In the genomic region with DNA sequence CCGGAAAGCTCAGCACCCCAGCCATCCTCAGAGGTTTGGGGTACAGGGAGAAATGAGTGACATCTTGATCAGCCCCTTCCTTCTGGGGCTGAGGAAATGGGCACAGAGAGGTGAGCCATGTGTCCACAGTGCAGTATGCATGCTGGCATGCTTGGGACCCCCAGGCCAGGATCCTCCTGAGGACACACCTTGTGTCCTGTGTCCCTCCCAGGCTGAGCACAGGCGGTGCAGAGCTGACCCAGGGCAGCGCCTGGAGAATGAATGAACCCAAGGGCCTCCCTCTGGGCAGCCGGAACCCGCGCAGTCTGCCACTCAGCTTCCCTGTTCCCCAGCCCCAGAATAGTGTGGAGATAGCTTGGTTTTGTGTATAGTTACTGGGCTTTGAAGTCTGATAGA, we compare ENCODE assay signal across 1 cellular context.
TF ChIP-seq lines count a peak whose summit lies in the region.

No MANE protein-coding gene starts in this region.

TF ChIP-seq in GM23338, 12 proteins besides CTCF, POLR2A, EP300 and RAD21 (continued from another document):
- TF ChIP-seq, protein P1, sequence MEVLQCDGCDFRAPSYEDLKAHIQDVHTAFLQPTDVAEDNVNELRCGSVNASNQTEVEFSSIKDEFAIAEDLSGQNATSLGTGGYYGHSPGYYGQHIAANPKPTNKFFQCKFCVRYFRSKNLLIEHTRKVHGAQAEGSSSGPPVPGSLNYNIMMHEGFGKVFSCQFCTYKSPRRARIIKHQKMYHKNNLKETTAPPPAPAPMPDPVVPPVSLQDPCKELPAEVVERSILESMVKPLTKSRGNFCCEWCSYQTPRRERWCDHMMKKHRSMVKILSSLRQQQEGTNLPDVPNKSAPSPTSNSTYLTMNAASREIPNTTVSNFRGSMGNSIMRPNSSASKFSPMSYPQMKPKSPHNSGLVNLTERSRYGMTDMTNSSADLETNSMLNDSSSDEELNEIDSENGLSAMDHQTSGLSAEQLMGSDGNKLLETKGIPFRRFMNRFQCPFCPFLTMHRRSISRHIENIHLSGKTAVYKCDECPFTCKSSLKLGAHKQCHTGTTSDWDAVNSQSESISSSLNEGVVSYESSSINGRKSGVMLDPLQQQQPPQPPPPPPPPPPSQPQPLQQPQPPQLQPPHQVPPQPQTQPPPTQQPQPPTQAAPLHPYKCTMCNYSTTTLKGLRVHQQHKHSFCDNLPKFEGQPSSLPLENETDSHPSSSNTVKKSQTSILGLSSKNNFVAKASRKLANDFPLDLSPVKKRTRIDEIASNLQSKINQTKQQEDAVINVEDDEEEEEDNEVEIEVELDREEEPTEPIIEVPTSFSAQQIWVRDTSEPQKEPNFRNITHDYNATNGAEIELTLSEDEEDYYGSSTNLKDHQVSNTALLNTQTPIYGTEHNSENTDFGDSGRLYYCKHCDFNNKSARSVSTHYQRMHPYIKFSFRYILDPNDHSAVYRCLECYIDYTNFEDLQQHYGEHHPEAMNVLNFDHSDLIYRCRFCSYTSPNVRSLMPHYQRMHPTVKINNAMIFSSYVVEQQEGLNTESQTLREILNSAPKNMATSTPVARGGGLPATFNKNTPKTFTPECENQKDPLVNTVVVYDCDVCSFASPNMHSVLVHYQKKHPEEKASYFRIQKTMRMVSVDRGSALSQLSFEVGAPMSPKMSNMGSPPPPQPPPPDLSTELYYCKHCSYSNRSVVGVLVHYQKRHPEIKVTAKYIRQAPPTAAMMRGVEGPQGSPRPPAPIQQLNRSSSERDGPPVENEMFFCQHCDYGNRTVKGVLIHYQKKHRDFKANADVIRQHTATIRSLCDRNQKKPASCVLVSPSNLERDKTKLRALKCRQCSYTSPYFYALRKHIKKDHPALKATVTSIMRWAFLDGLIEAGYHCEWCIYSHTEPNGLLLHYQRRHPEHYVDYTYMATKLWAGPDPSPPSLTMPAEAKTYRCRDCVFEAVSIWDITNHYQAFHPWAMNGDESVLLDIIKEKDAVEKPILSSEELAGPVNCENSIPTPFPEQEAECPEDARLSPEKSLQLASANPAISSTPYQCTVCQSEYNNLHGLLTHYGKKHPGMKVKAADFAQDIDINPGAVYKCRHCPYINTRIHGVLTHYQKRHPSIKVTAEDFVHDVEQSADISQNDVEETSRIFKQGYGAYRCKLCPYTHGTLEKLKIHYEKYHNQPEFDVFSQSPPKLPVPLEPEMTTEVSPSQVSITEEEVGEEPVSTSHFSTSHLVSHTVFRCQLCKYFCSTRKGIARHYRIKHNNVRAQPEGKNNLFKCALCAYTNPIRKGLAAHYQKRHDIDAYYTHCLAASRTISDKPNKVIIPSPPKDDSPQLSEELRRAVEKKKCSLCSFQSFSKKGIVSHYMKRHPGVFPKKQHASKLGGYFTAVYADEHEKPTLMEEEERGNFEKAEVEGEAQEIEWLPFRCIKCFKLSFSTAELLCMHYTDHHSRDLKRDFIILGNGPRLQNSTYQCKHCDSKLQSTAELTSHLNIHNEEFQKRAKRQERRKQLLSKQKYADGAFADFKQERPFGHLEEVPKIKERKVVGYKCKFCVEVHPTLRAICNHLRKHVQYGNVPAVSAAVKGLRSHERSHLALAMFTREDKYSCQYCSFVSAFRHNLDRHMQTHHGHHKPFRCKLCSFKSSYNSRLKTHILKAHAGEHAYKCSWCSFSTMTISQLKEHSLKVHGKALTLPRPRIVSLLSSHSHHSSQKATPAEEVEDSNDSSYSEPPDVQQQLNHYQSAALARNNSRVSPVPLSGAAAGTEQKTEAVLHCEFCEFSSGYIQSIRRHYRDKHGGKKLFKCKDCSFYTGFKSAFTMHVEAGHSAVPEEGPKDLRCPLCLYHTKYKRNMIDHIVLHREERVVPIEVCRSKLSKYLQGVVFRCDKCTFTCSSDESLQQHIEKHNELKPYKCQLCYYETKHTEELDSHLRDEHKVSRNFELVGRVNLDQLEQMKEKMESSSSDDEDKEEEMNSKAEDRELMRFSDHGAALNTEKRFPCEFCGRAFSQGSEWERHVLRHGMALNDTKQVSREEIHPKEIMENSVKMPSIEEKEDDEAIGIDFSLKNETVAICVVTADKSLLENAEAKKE (CRISPR knock-in tag; IDR thresholded peaks at IDR 0.05) = no peak
- no peak for TF ChIP-seq ZNF114 (CRISPR knock-in tag; IDR thresholded peaks at IDR 0.05)
- TF ChIP-seq CREB1 (CRISPR knock-in tag; IDR thresholded peaks at IDR 0.05; ENCODE audit: low read depth) = no peak
- TF ChIP-seq, protein P2, sequence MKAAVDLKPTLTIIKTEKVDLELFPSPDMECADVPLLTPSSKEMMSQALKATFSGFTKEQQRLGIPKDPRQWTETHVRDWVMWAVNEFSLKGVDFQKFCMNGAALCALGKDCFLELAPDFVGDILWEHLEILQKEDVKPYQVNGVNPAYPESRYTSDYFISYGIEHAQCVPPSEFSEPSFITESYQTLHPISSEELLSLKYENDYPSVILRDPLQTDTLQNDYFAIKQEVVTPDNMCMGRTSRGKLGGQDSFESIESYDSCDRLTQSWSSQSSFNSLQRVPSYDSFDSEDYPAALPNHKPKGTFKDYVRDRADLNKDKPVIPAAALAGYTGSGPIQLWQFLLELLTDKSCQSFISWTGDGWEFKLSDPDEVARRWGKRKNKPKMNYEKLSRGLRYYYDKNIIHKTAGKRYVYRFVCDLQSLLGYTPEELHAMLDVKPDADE (IDR thresholded peaks at IDR 0.05) = no peak
- TF ChIP-seq POLR2AphosphoS5 (IDR thresholded peaks at IDR 0.05; ENCODE audit: low read depth) = no peak
- no peak for TF ChIP-seq ZNF331 (CRISPR knock-in tag; IDR thresholded peaks at IDR 0.05; ENCODE audit: low read depth)
- TF ChIP-seq, protein P3, sequence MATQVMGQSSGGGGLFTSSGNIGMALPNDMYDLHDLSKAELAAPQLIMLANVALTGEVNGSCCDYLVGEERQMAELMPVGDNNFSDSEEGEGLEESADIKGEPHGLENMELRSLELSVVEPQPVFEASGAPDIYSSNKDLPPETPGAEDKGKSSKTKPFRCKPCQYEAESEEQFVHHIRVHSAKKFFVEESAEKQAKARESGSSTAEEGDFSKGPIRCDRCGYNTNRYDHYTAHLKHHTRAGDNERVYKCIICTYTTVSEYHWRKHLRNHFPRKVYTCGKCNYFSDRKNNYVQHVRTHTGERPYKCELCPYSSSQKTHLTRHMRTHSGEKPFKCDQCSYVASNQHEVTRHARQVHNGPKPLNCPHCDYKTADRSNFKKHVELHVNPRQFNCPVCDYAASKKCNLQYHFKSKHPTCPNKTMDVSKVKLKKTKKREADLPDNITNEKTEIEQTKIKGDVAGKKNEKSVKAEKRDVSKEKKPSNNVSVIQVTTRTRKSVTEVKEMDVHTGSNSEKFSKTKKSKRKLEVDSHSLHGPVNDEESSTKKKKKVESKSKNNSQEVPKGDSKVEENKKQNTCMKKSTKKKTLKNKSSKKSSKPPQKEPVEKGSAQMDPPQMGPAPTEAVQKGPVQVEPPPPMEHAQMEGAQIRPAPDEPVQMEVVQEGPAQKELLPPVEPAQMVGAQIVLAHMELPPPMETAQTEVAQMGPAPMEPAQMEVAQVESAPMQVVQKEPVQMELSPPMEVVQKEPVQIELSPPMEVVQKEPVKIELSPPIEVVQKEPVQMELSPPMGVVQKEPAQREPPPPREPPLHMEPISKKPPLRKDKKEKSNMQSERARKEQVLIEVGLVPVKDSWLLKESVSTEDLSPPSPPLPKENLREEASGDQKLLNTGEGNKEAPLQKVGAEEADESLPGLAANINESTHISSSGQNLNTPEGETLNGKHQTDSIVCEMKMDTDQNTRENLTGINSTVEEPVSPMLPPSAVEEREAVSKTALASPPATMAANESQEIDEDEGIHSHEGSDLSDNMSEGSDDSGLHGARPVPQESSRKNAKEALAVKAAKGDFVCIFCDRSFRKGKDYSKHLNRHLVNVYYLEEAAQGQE (IDR thresholded peaks at IDR 0.05; ENCODE audit: unreplicated experiment) = no peak
- no peak for TF ChIP-seq EZH2 (IDR thresholded peaks at IDR 0.05; ENCODE audit: low read depth, unreplicated experiment)
- TF ChIP-seq EZH2phosphoT487 (IDR thresholded peaks at IDR 0.05; ENCODE audit: unreplicated experiment) = no peak
- TF ChIP-seq JUNB (IDR thresholded peaks at IDR 0.05; ENCODE audit: unreplicated experiment) = no peak
